In genomic region chr20:44609006-44609510, GRCh38 we compare ENCODE assay signal across 11 cellular contexts. TPM values are rescaled to one million over a fixed set of nuclear protein-coding genes. Genes with fewer than 3 reads are reported as not detected.
DNase-seq lines count a peak whose midpoint lies in the region; ATAC-seq and TF ChIP-seq lines count a peak whose summit lies in the region.
"Had no signal": no experiment of that assay in that cellular context is flagged by ENCODE, and none has a peak within 500 bp of the region (broad histone marks: within the 10 kb centered on the region; RNA-seq: fewer than 3 reads in every experiment).

No MANE protein-coding gene starts in this region.

- no peak overlapping the region for H3K4me3 ChIP-seq in ACC112 (ENCODE audit: low read depth, low read length)
- H3K4me3 ChIP-seq in osteoblast (ENCODE audit: insufficient read depth, low read length), result no peak overlapping the region
- H3K4me3 ChIP-seq in MG63, result no peak overlapping the region

- H3K27ac ChIP-seq in ACC112 (ENCODE audit: low read depth, low read length) (peak overlapping the region; percentile 35), osteoblast (ENCODE audit: low read depth, low read length) (peak overlapping the region; percentile 64)

- H3K27me3 ChIP-seq in ACC112 (ENCODE audit: insufficient read depth, low read length), result no peaks in the 10 kb centered on the region
- H3K27me3 ChIP-seq in osteoblast (ENCODE audit: insufficient read depth, low read length), result no peaks in the 10 kb centered on the region
- H3K27me3 ChIP-seq in MG63, result no peaks in the 10 kb centered on the region

- peaks cover 1% of the 10 kb centered on the region for H4K20me1 ChIP-seq in osteoblast (ENCODE audit: insufficient read depth, low read length)

- H3K79me2 ChIP-seq in ACC112 (ENCODE audit: control insufficient read depth, insufficient read depth, low read length, unreplicated experiment), result peaks cover 2% of the 10 kb centered on the region
- peaks cover 15% of the 10 kb centered on the region for H3K79me2 ChIP-seq in osteoblast (ENCODE audit: insufficient read depth, low read length)

- H3K36me3 ChIP-seq in ACC112 (ENCODE audit: insufficient read depth, low read length) (no peaks in the 10 kb centered on the region), osteoblast (ENCODE audit: insufficient read depth, low read length) (peaks cover 2% of the 10 kb centered on the region), MG63 (peaks cover 13% of the 10 kb centered on the region)

- no peak for ATAC-seq in GM21786 (IDR thresholded peaks at IDR 0.05; ENCODE audit: unreplicated experiment)
- no peak for ATAC-seq in GM21390 (IDR thresholded peaks at IDR 0.05; ENCODE audit: unreplicated experiment)

- no peak for TF ChIP-seq CTCF in osteoblast (IDR thresholded peaks at IDR 0.05; ENCODE audit: extremely low read depth, low read depth, low read length)

- H2AFZ ChIP-seq in ACC112 (ENCODE audit: low read length, unreplicated experiment), result no peak overlapping the region
- no peak overlapping the region for H2AFZ ChIP-seq in osteoblast (ENCODE audit: low read length)

- peak overlapping the region; percentile 70 for H3K4me2 ChIP-seq in osteoblast (ENCODE audit: insufficient read depth, low read length)

- H3K4me1 ChIP-seq in ACC112 (ENCODE audit: control insufficient read depth, insufficient read depth, low read length, unreplicated experiment), result peaks cover 10% of the 10 kb centered on the region
- peaks cover 15% of the 10 kb centered on the region for H3K4me1 ChIP-seq in osteoblast (ENCODE audit: insufficient read depth, low read length)

- DNase-seq in RPMI7951 (ENCODE audit: low read depth) (peak; percentile 60), cardiac septum (ENCODE audit: low spot score) (peak; percentile 74), osteoblast (ENCODE audit: insufficient read length, low spot score, missing footprints) (peak; percentile 75), MG63 (no peak), medulla oblongata (ENCODE audit: extremely low spot score) (no peak)
- DNase-seq: CD4-positive, CD25-positive, alpha-beta regulatory T cell; cortex of kidney; NCI-H345 had no signal

- intact Hi-C loops in cardiac septum (cut with DNase I), result loop anchor here (2.0 to 5.0 kb wide), 2 partner anchors 32 to 132 kb away; partner anchors contain the start of gene TTPAL

- no peaks in the 10 kb centered on the region for H3K9me3 ChIP-seq in osteoblast (ENCODE audit: low read depth, low read length)
- peaks cover 6% of the 10 kb centered on the region for H3K9me3 ChIP-seq in MG63

RNA-seq across cellular contexts. Expression of gene PKIG, which starts 26.7 kb away (rescaled TPM):
- 90.2 and 97.5 TPM in 2 replicates for total RNA-seq in RPMI7951 (2014; rRNA removed; shearing (Covaris generic))
- 274 TPM for total RNA-seq in cardiac septum
- 94.6 and 107 TPM in 2 replicates for total RNA-seq in osteoblast
- total RNA-seq in MG63 (2014; rRNA removed; shearing (Covaris generic); ENCODE audit: low replicate concordance), result 73.0 and 79.2 TPM in 2 replicates

RNA-seq across cellular contexts. Expression of gene ADA, which starts 42.4 kb away (rescaled TPM):
- total RNA-seq in RPMI7951 (2014; rRNA removed; shearing (Covaris generic)), result 4.4 and 7.2 TPM in 2 replicates
- total RNA-seq in cardiac septum (4.1 TPM), osteoblast (15.9 and 37.1 TPM in 2 replicates)
- 28.4 and 41.4 TPM in 2 replicates for total RNA-seq in MG63 (2014; rRNA removed; shearing (Covaris generic); ENCODE audit: low replicate concordance)

Comparison
In these comparisons a context has a peak if more than half of its experiments do, and no peak if none do; other contexts are left out.
1. DNase-seq: peak in RPMI7951 (single experiment), cardiac septum (single experiment) and osteoblast (single experiment); none in MG63 (single experiment) and medulla oblongata (single experiment).